ENCODE assay signal across 8 cellular contexts in the genomic region with DNA sequence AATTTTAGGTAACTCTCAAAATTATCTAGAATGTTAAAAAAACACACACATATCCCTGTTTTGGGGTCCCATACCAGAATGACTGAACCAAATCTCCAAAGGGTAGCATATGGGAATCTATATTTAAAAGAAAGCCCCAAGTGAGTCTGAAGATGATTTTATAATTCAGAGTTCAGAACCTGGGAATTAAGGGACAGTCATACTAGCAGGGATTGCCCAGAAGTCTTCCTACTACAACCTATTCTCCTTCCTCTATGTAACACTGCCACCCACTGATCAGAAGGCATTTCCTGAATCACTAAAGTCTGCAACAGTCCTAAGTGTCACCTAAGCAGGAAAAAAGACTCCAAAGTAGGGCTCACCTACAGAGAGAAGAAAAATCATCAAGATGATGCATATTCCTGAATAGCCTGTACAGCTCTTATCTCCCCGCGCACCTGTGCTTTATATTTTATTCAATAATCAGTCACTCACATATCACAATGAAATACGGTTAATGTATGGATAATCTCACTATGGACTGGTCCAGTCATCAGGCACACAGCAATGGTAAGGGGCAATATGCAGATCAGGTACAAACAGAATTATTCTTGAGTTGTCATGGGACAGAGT. TPM values are rescaled to one million over a fixed set of nuclear protein-coding genes. Genes with fewer than 3 reads are reported as not detected.
DNase-seq lines count a peak whose midpoint lies in the region; ATAC-seq and TF ChIP-seq lines count a peak whose summit lies in the region.

No MANE protein-coding gene starts in this region.

- CTCF ChIA-PET in OCI-LY7 (lab: Charles Lee; ENCODE audit: unreplicated experiment) = no interaction called here

- no peak overlapping the region for H3K27ac ChIP-seq in OCI-LY7 (ENCODE audit: low read depth, low read length, poor library complexity, severe bottlenecking)
- H3K27ac ChIP-seq in muscle layer of duodenum (ENCODE audit: low read length) = peak overlapping the region; percentile 91

- H3K27me3 ChIP-seq in BE2C (no peaks in the 10 kb centered on the region), muscle layer of duodenum (ENCODE audit: low read depth, low read length) (no peaks in the 10 kb centered on the region)

- peak; percentile 33 for ATAC-seq in HG02798 (IDR thresholded peaks at IDR 0.05; ENCODE audit: poor library complexity, unreplicated experiment)

- no peaks in the 10 kb centered on the region for H4K20me1 ChIP-seq in OCI-LY7 (ENCODE audit: insufficient read depth, low read length)

- H3K36me3 ChIP-seq in BE2C (no peaks in the 10 kb centered on the region), OCI-LY7 (ENCODE audit: insufficient read depth, low read length) (no peaks in the 10 kb centered on the region), muscle layer of duodenum (ENCODE audit: control insufficient read depth in 1 of 2, insufficient read depth in 2 of 2, low read length in 2 of 2) (no peaks in the 10 kb centered on the region)

- TF ChIP-seq CTCF in BE2C (IDR thresholded peaks at IDR 0.05; ENCODE audit: low read depth, low read length) (peak; percentile 66), OCI-LY7 (conservative IDR thresholded peaks at IDR 0.05; ENCODE audit: low read length) (peak; percentile 80)

- no peaks in the 10 kb centered on the region for H3K9me3 ChIP-seq in BE2C
- no peaks in the 10 kb centered on the region for H3K9me3 ChIP-seq in OCI-LY7 (ENCODE audit: low read length)
- H3K9me3 ChIP-seq in muscle layer of duodenum (ENCODE audit: control insufficient read depth in 1 of 2, low read length in 2 of 2) = no peaks in the 10 kb centered on the region

- H3K4me2 ChIP-seq in OCI-LY7 (ENCODE audit: low read length) = no peak overlapping the region

- no peaks in the 10 kb centered on the region for H3K9me2 ChIP-seq in OCI-LY7 (ENCODE audit: insufficient read depth, low read length)

- POLR2A ChIA-PET in OCI-LY7 (lab: Charles Lee) = no interaction called here

- H3K4me1 ChIP-seq in BE2C (peaks cover 7% of the 10 kb centered on the region), OCI-LY7 (ENCODE audit: insufficient read depth, low read length, poor library complexity, severe bottlenecking) (peaks cover 4% of the 10 kb centered on the region), muscle layer of duodenum (ENCODE audit: control insufficient read depth in 1 of 2, insufficient read depth in 2 of 2, low read length in 2 of 2) (peaks cover 0 to 3% of the 10 kb centered on the region in 2 donors)

- DNase-seq in BE2C (peak; percentile 14), OCI-LY7 (ENCODE audit: low spot score) (peak; percentile 48), dedifferentiated amniotic fluid mesenchymal stem cell (ENCODE audit: extremely low spot score) (peak; percentile 51)
- no peak for DNase-seq in stimulated activated CD4-positive, alpha-beta T cell treated with anti-CD3 and anti-CD28 coated beads, Interleukin-4, amount 100 ng/mL, for 4 hours
- no peak for DNase-seq in stimulated activated CD4-positive, alpha-beta T cell treated with anti-CD3 and anti-CD28 coated beads, Interleukin-2, amount 100 ng/mL, for 24 hours

- peak; percentile 48 for TF ChIP-seq POLR2A in GM15510 (IDR thresholded peaks at IDR 0.05; ENCODE audit: borderline replicate concordance, extremely low read depth, insufficient read length)

- no TSS peak for BruUV-seq in OCI-LY7 (replicated peaks; lab: Mats Ljungman, UMichigan)

- no peaks in the 10 kb centered on the region for H3K79me2 ChIP-seq in OCI-LY7 (ENCODE audit: insufficient read depth, low read depth, low read length)

- intact Hi-C loops in OCI-LY7 (cut with micrococcal nuclease; ENCODE audit: unreplicated experiment) = loop anchor here (1.0 to 2.0 kb wide), 3 partner anchors 28 to 106 kb away; no protein-coding TSS in a partner anchor

- H3K4me3 ChIP-seq in BE2C (ENCODE audit: low read depth, low read length) (no peak overlapping the region), OCI-LY7 (ENCODE audit: low read depth, low read length, poor library complexity, severe bottlenecking) (no peak overlapping the region), muscle layer of duodenum (ENCODE audit: low read depth in 1 of 2, low read length in 2 of 2) (peak overlapping the region; percentile 27 to 75)

- no peak overlapping the region for H2AFZ ChIP-seq in OCI-LY7 (ENCODE audit: low read length)

RNA-seq across cellular contexts. Expression of a gene that starts 4.9 kb away (rescaled TPM):
- polyA plus RNA-seq in BE2C (2012; ENCODE audit: insufficient read depth, insufficient read length, low read depth) = not detected
- 0.79 and 0.85 TPM in 2 replicates for total RNA-seq in OCI-LY7 (2014; rRNA removed; shearing (Covaris generic))
- 0.37 TPM in 1 of 2 replicates, not detected in the other for total RNA-seq in OCI-LY7 (2022)

RNA-seq across cellular contexts. Expression of a gene that starts 55.5 kb away (rescaled TPM):
- 0.32 TPM for polyA plus RNA-seq in BE2C (2012; ENCODE audit: insufficient read depth, insufficient read length, low read depth)
- total RNA-seq in OCI-LY7 (2014; rRNA removed; shearing (Covaris generic)) = 80.4 and 83.0 TPM in 2 replicates
- 214 and 245 TPM in 2 replicates for total RNA-seq in OCI-LY7 (2022)

Comparison
In these comparisons a context has a peak if more than half of its experiments do, and no peak if none do; other contexts are left out.
1. DNase-seq: peak in BE2C (single experiment), OCI-LY7 (single experiment) and dedifferentiated amniotic fluid mesenchymal stem cell (single experiment); none in stimulated activated CD4-positive, alpha-beta T cell treated with anti-CD3 and anti-CD28 coated beads, Interleukin-4, amount 100 ng/mL, for 4 hours (0 of 2) and stimulated activated CD4-positive, alpha-beta T cell treated with anti-CD3 and anti-CD28 coated beads, Interleukin-2, amount 100 ng/mL, for 24 hours (0 of 2).
2. H3K4me3 ChIP-seq: peak in muscle layer of duodenum (2 of 2); none in BE2C (single experiment) and OCI-LY7 (single experiment).